1 cellular context compared by ENCODE assay signal in the genomic region with DNA sequence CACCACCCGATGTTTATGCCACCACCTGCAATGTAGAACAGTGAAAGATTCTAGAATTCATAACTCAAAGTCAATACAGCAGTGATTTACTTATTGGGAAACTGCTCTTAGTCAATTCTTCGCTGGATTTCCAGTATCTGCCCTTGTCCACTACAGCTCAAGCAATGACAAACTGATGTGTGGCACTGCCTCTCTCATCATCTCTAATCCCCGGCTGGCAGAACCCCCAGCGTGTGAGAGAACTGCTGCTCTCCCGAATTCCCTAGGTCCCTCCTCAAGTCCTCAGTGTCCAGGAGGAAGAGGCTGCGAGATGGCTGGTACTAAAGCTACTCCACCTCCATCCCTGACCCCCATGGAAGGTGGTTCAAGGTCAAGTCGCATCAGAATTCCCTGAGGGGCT.
TF ChIP-seq lines count a peak whose summit lies in the region.

No MANE protein-coding gene starts in this region.

TF ChIP-seq in WTC11, 78 proteins besides CTCF, POLR2A, EP300 and RAD21 (continued from another document):
- TF ChIP-seq, protein P1, sequence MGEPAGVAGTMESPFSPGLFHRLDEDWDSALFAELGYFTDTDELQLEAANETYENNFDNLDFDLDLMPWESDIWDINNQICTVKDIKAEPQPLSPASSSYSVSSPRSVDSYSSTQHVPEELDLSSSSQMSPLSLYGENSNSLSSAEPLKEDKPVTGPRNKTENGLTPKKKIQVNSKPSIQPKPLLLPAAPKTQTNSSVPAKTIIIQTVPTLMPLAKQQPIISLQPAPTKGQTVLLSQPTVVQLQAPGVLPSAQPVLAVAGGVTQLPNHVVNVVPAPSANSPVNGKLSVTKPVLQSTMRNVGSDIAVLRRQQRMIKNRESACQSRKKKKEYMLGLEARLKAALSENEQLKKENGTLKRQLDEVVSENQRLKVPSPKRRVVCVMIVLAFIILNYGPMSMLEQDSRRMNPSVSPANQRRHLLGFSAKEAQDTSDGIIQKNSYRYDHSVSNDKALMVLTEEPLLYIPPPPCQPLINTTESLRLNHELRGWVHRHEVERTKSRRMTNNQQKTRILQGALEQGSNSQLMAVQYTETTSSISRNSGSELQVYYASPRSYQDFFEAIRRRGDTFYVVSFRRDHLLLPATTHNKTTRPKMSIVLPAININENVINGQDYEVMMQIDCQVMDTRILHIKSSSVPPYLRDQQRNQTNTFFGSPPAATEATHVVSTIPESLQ (CRISPR knock-in tag; IDR thresholded peaks at IDR 0.05): no peak
- TF ChIP-seq ETV6 (CRISPR knock-in tag; IDR thresholded peaks at IDR 0.05) (no peak), TEAD1 (CRISPR knock-in tag; IDR thresholded peaks at IDR 0.05) (no peak), ZNF317 (CRISPR knock-in tag; IDR thresholded peaks at IDR 0.05; ENCODE audit: borderline replicate concordance, low read depth) (no peak), CREB1 (CRISPR knock-in tag; IDR thresholded peaks at IDR 0.05) (no peak), SP1 (CRISPR knock-in tag; conservative IDR thresholded peaks at IDR 0.05) (no peak), ZNF416 (CRISPR knock-in tag; IDR thresholded peaks at IDR 0.05) (no peak), SMAD3 (CRISPR knock-in tag; IDR thresholded peaks at IDR 0.05; ENCODE audit: borderline replicate concordance) (no peak), ZNF423 (CRISPR knock-in tag; IDR thresholded peaks at IDR 0.05) (no peak), MYBL2 (CRISPR knock-in tag; IDR thresholded peaks at IDR 0.05) (no peak), ZNF121 (CRISPR knock-in tag; IDR thresholded peaks at IDR 0.05) (no peak)
- TF ChIP-seq, protein P2, sequence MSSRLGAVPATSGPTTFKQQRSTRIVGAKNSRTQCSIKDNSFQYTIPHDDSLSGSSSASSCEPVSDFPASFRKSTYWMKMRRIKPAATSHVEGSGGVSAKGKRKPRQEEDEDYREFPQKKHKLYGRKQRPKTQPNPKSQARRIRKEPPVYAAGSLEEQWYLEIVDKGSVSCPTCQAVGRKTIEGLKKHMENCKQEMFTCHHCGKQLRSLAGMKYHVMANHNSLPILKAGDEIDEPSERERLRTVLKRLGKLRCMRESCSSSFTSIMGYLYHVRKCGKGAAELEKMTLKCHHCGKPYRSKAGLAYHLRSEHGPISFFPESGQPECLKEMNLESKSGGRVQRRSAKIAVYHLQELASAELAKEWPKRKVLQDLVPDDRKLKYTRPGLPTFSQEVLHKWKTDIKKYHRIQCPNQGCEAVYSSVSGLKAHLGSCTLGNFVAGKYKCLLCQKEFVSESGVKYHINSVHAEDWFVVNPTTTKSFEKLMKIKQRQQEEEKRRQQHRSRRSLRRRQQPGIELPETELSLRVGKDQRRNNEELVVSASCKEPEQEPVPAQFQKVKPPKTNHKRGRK (CRISPR knock-in tag; IDR thresholded peaks at IDR 0.05; ENCODE audit: borderline replicate concordance): no peak
- TF ChIP-seq, protein P3, sequence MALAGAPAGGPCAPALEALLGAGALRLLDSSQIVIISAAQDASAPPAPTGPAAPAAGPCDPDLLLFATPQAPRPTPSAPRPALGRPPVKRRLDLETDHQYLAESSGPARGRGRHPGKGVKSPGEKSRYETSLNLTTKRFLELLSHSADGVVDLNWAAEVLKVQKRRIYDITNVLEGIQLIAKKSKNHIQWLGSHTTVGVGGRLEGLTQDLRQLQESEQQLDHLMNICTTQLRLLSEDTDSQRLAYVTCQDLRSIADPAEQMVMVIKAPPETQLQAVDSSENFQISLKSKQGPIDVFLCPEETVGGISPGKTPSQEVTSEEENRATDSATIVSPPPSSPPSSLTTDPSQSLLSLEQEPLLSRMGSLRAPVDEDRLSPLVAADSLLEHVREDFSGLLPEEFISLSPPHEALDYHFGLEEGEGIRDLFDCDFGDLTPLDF (CRISPR knock-in tag; IDR thresholded peaks at IDR 0.05): no peak
